ENCODE assay signal across 1 cellular context in genomic region chr19:34772697-34773554, GRCh38.
A peak's percentile ranks its signal among the peaks of the same experiment; 100 is the strongest.
TF ChIP-seq lines count a peak whose summit lies in the region.

TSS of gene ZNF599 (minus strand) at chr19:34773215. CDS start at chr19:34772841, 374 bp downstream.

TF ChIP-seq in K562, 482 proteins besides CTCF, POLR2A, EP300 and RAD21 (continued from another document):
- TF ChIP-seq PRDM10 (IDR thresholded peaks at IDR 0.05; ENCODE audit: partially characterized antibody) = no peak
- TF ChIP-seq EHMT2 (IDR thresholded peaks at IDR 0.05) = peak; percentile 55; the same call in 1 of the 2 replicates
- no peak for TF ChIP-seq BCLAF1 (IDR thresholded peaks at IDR 0.05; ENCODE audit: borderline replicate concordance in 1 of 2, control insufficient read depth in 1 of 2, low read depth in 2 of 2, low read length in 1 of 2)
- TF ChIP-seq ETS1 (conservative IDR thresholded peaks at IDR 0.05; ENCODE audit: control insufficient read depth, low read depth, low read length) = peak; percentile 83; the same call in 1 of the 2 replicates
- TF ChIP-seq BRF2 (IDR thresholded peaks at IDR 0.05; ENCODE audit: borderline replicate concordance, insufficient read depth, insufficient read length) = no peak
- no peak for TF ChIP-seq ZNF239 (CRISPR knock-in tag; IDR thresholded peaks at IDR 0.05)
- TF ChIP-seq ZBTB8A (IDR thresholded peaks at IDR 0.05; ENCODE audit: partially characterized antibody) = no peak
- peak in 1 of 2 experiments; percentile 73 for TF ChIP-seq AFF1 (IDR thresholded peaks at IDR 0.05; ENCODE audit: low read depth in 1 of 2, partially characterized antibody in 2 of 2)
- TF ChIP-seq ZBTB33 (CRISPR knock-in tag; IDR thresholded peaks at IDR 0.05) = peak; percentile 54; the same call in 1 of the 2 replicates
- no peak for TF ChIP-seq TCFL5 (CRISPR knock-in tag; conservative IDR thresholded peaks at IDR 0.05)
- no peak for TF ChIP-seq TFAM (CRISPR knock-in tag; conservative IDR thresholded peaks at IDR 0.05)
- peak; percentile 33 to 58; a peak in 3 of 4 replicates for TF ChIP-seq NRF1 (conservative IDR thresholded peaks at IDR 0.05 in 1 of 2, IDR thresholded peaks at IDR 0.05 in 1 of 2)
- TF ChIP-seq THAP7 (CRISPR knock-in tag; IDR thresholded peaks at IDR 0.05) = no peak
- TF ChIP-seq MAX (CRISPR knock-in tag; IDR thresholded peaks at IDR 0.05) = no peak
- no peak for TF ChIP-seq ZNF655 (CRISPR knock-in tag; IDR thresholded peaks at IDR 0.05)
- peak; percentile 57 for TF ChIP-seq ELF1 (tag; IDR thresholded peaks at IDR 0.05)
- TF ChIP-seq SMAD1 (IDR thresholded peaks at IDR 0.05; ENCODE audit: low read depth, low read length, partially characterized antibody) = no peak
- TF ChIP-seq ZNF133 (CRISPR knock-in tag; IDR thresholded peaks at IDR 0.05) = no peak
- TF ChIP-seq RNF2 (IDR thresholded peaks at IDR 0.05) = 0 out of 2 replicates have a peak, but pooled peaks have one; percentile 22
